Comparison of ENCODE assay signal across 20 cellular contexts in genomic region chr5:51347704-51348103, GRCh38. TPM values are rescaled to one million over a fixed set of nuclear protein-coding genes. Genes with fewer than 3 reads are reported as not detected.
DNase-seq lines count a peak whose midpoint lies in the region; ATAC-seq and TF ChIP-seq lines count a peak whose summit lies in the region.
"Had no signal": no experiment of that assay in that cellular context is flagged by ENCODE, and none has a peak within 500 bp of the region (broad histone marks: within the 10 kb centered on the region; RNA-seq: fewer than 3 reads in every experiment).

No MANE protein-coding gene starts in this region.

- no peak for ATAC-seq in HCT116
- ATAC-seq in activated T-helper 17 cell treated with anti-CD3 and anti-CD28 coated beads, Interleukin-2, amount 50 U/mL, for 72 hours (replicated peaks), result no peak

- no peak for TF ChIP-seq POLR2A in HCT116 (IDR thresholded peaks at IDR 0.05; ENCODE audit: borderline replicate concordance, extremely low read depth, insufficient read depth, insufficient read length)

- POLR2A ChIA-PET in HCT116 (lab: Charles Lee), result no interaction called here

- no peak overlapping the region for H3K4me3 ChIP-seq in HCT116 (replicated peaks in 1 of 2; ENCODE audit: low read depth in 1 of 2, low read length in 2 of 2)
- H3K4me3 ChIP-seq: esophagus squamous epithelium, vagina had no signal

- no peak overlapping the region for H3K4me3 Mint-ChIP-seq in activated T-helper 17 cell treated with anti-CD3 and anti-CD28 coated beads, Interleukin-2, amount 50 U/mL, for 72 hours
- H3K4me3 Mint-ChIP-seq: CD4-positive, CD25-positive, alpha-beta regulatory T cell; memory B cell had no signal

- peak; percentile 40 for TF ChIP-seq RAD21 in HCT116 (IDR thresholded peaks at IDR 0.05; ENCODE audit: low read depth)

- no peaks in the 10 kb centered on the region for H3K36me3 ChIP-seq in HCT116 (ENCODE audit: control insufficient read depth in 1 of 2, insufficient read depth in 2 of 2, low read length in 2 of 2)
- H3K36me3 ChIP-seq: esophagus squamous epithelium, neutrophil, vagina had no signal

- CTCF ChIA-PET in HCT116 (lab: Charles Lee), result interaction anchor here (0.9 to 1.3 kb wide), 3 partner anchors 8 to 384 kb away, joined by 3 to 13 read pairs (median 3); no protein-coding TSS in a partner anchor

- TF ChIP-seq CTCF in HCT116 (IDR thresholded peaks at IDR 0.05 in 2 of 3, conservative IDR thresholded peaks at IDR 0.05 in 1 of 3; ENCODE audit: borderline replicate concordance in 1 of 3, insufficient read depth in 1 of 3, low read depth in 2 of 3, low read length in 2 of 3) (peak; percentile 10 to 37 (median 15); a peak in 3 of 6 replicates), VCaP (conservative IDR thresholded peaks at IDR 0.05) (peak; percentile 32)

- no peak overlapping the region for H3K27ac Mint-ChIP-seq in activated T-helper 17 cell treated with anti-CD3 and anti-CD28 coated beads, Interleukin-2, amount 50 U/mL, for 72 hours
- H3K27ac Mint-ChIP-seq: CD4-positive, CD25-positive, alpha-beta regulatory T cell; memory B cell had no signal

- no peaks in the 10 kb centered on the region for H3K36me3 Mint-ChIP-seq in activated T-helper 17 cell treated with anti-CD3 and anti-CD28 coated beads, Interleukin-2, amount 50 U/mL, for 72 hours (ENCODE audit: low read depth)
- H3K36me3 Mint-ChIP-seq: CD4-positive, CD25-positive, alpha-beta regulatory T cell; memory B cell had no signal

- no TSS peak for BruUV-seq in HCT116 (replicated peaks; lab: Mats Ljungman, UMichigan)

- no peaks in the 10 kb centered on the region for H3K9me2 ChIP-seq in HCT116 (ENCODE audit: insufficient read depth)

- no peaks in the 10 kb centered on the region for H3K27me3 ChIP-seq in HCT116 (ENCODE audit: insufficient read depth, low read length)
- H3K27me3 ChIP-seq: esophagus squamous epithelium, neutrophil, vagina had no signal

- peaks cover 4% of the 10 kb centered on the region for H3K27me3 Mint-ChIP-seq in activated T-helper 17 cell treated with anti-CD3 and anti-CD28 coated beads, Interleukin-2, amount 50 U/mL, for 72 hours
- H3K27me3 Mint-ChIP-seq: CD4-positive, CD25-positive, alpha-beta regulatory T cell had no signal

- H3K9me3 ChIP-seq in HCT116 (ENCODE audit: control insufficient read depth in 1 of 2, insufficient read depth in 1 of 2, low read depth in 1 of 2, low read length in 2 of 2), result peaks cover 0 to 6% of the 10 kb centered on the region in 2 experiments; a peak in 1 of 4 replicates
- H3K9me3 ChIP-seq: neutrophil, vagina had no signal

- H4K20me1 ChIP-seq in HCT116 (ENCODE audit: insufficient read depth), result no peaks in the 10 kb centered on the region

- no peak overlapping the region for H3K9ac ChIP-seq in HCT116 (ENCODE audit: low read length)

- RAD21 ChIA-PET in HCT116 (lab: Charles Lee; ENCODE audit: low non-redundant PET in 1 of 2, low total read pairs in 2 of 2, uncharacterized antibody in 2 of 2, unreplicated experiment in 2 of 2), result no interaction called here

- H3K27ac ChIP-seq in HCT116 (ENCODE audit: low read depth, low read length) (no peak overlapping the region), VCaP (no peak overlapping the region)
- H3K27ac ChIP-seq: esophagus squamous epithelium, neutrophil, vagina had no signal

- H3K9me3 Mint-ChIP-seq in activated T-helper 17 cell treated with anti-CD3 and anti-CD28 coated beads, Interleukin-2, amount 50 U/mL, for 72 hours, result peaks cover 11% of the 10 kb centered on the region

- no peaks in the 10 kb centered on the region for H3K4me1 Mint-ChIP-seq in activated T-helper 17 cell treated with anti-CD3 and anti-CD28 coated beads, Interleukin-2, amount 50 U/mL, for 72 hours
- H3K4me1 Mint-ChIP-seq: CD4-positive, CD25-positive, alpha-beta regulatory T cell; memory B cell had no signal

- H3K4me2 ChIP-seq in HCT116 (ENCODE audit: low read length), result no peak overlapping the region

- intact Hi-C loops in HCT116 (cut with micrococcal nuclease), result loop anchor here (5.0 kb wide), 1 partner anchor 385 kb away; no protein-coding TSS in a partner anchor

- H2AFZ ChIP-seq in HCT116 (ENCODE audit: low read depth, low read length, poor library complexity, severe bottlenecking), result no peak overlapping the region

- DNase-seq in COR-L47 (lab: John Stamatoyannopoulos, UW) (peak; percentile 9), HCT116 (ENCODE audit: low read depth, low spot score) (peak; percentile 12), kidney tubule cell (ENCODE audit: low spot score) (peak; percentile 19), NCI-H128 (lab: John Stamatoyannopoulos, UW; ENCODE audit: unreplicated experiment) (no peak), NCI-H446 treated with DMSO at 0.1 percent for 48 hours (lab: John Stamatoyannopoulos, UW) (no peak)
- no peak for DNase-seq in activated CD8-positive, alpha-beta memory T cell treated with anti-CD3 and anti-CD28 coated beads, Interleukin-2, amount 50 U/mL, for 4 hours
- DNase-seq: activated CD4-positive, alpha-beta T cell treated with anti-CD3 and anti-CD28 coated beads for 4 hours; CD4-positive, CD25-positive, alpha-beta regulatory T cell; esophagus squamous epithelium; hypothalamus; KBM-7; NCI-H2081 treated with DMSO at 0.1 percent for 48 hours; stimulated activated naive CD4-positive, alpha-beta T cell treated with Interleukin-2 at 50 U/mL for 16 hours; T-helper 2 cell had no signal

- H3K79me2 ChIP-seq in HCT116 (ENCODE audit: insufficient read depth, low read length), result no peaks in the 10 kb centered on the region

- peaks cover 0 to 9% of the 10 kb centered on the region in 2 experiments; a peak in 1 of 4 replicates for H3K4me1 ChIP-seq in HCT116 (ENCODE audit: control insufficient read depth in 1 of 2, insufficient read depth in 2 of 2, low read length in 2 of 2)
- H3K4me1 ChIP-seq: esophagus squamous epithelium, vagina had no signal

TF ChIP-seq in HCT116, 20 proteins besides CTCF, POLR2A, EP300 and RAD21 (continues in another document):
- TF ChIP-seq EZH2phosphoT487 (IDR thresholded peaks at IDR 0.05; ENCODE audit: borderline replicate concordance), result no peak
- no peak for TF ChIP-seq SRF (IDR thresholded peaks at IDR 0.05; ENCODE audit: low read depth)
- TF ChIP-seq EGR1 (IDR thresholded peaks at IDR 0.05; ENCODE audit: low read depth), result no peak
- TF ChIP-seq POLR2AphosphoS5 (IDR thresholded peaks at IDR 0.05; ENCODE audit: low read depth, low read length), result no peak
- TF ChIP-seq FOSL1 (IDR thresholded peaks at IDR 0.05; ENCODE audit: low read depth), result no peak
- no peak for TF ChIP-seq ELF1 (IDR thresholded peaks at IDR 0.05; ENCODE audit: borderline replicate concordance, low read depth)
- TF ChIP-seq CBX3 (IDR thresholded peaks at IDR 0.05; ENCODE audit: low read depth), result no peak
- no peak for TF ChIP-seq CEBPB (IDR thresholded peaks at IDR 0.05; ENCODE audit: low read depth)
- no peak for TF ChIP-seq YY1 (IDR thresholded peaks at IDR 0.05; ENCODE audit: extremely low read depth, insufficient replicate concordance, low read depth, low read length)
- no peak for TF ChIP-seq ZNF274 (IDR thresholded peaks at IDR 0.05; ENCODE audit: low read depth, low read length)
- TF ChIP-seq MAX (IDR thresholded peaks at IDR 0.05), result no peak
- TF ChIP-seq ZBTB33 (IDR thresholded peaks at IDR 0.05; ENCODE audit: extremely low read depth, insufficient replicate concordance, low read length), result no peak
- no peak for TF ChIP-seq JUND (IDR thresholded peaks at IDR 0.05)
- TF ChIP-seq ATF3 (IDR thresholded peaks at IDR 0.05), result no peak
- no peak for TF ChIP-seq EZH2 (IDR thresholded peaks at IDR 0.05)
- TF ChIP-seq SIN3A (IDR thresholded peaks at IDR 0.05; ENCODE audit: low read depth), result no peak

RNA-seq across cellular contexts. Expression of gene ISL1, which starts 35.5 kb away (rescaled TPM):
- 1.3 TPM for total RNA-seq in HCT116 (2021; ENCODE audit: unreplicated experiment)
- 0.48 and 0.54 TPM in 2 replicates for polyA plus RNA-seq in HCT116 (2012)
- not detected for total RNA-seq in activated T-helper 17 cell treated with anti-CD3 and anti-CD28 coated beads, Interleukin-2, amount 50 U/mL, for 72 hours
- total RNA-seq: CD4-positive, CD25-positive, alpha-beta regulatory T cell; chondrocyte had no signal
- polyA plus RNA-seq: CD4-positive, CD25-positive, alpha-beta regulatory T cell had no signal

Comparison
In these comparisons a context has a peak if more than half of its experiments do, and no peak if none do; other contexts are left out.
1. DNase-seq: peak in COR-L47 (single experiment), HCT116 (single experiment) and kidney tubule cell (single experiment); none in NCI-H128 (single experiment), activated CD8-positive, alpha-beta memory T cell treated with anti-CD3 and anti-CD28 coated beads, Interleukin-2, amount 50 U/mL, for 4 hours (single experiment) and NCI-H446 treated with DMSO at 0.1 percent for 48 hours (single experiment).